Comparison of ENCODE assay signal across 38 cellular contexts in the genomic region with DNA sequence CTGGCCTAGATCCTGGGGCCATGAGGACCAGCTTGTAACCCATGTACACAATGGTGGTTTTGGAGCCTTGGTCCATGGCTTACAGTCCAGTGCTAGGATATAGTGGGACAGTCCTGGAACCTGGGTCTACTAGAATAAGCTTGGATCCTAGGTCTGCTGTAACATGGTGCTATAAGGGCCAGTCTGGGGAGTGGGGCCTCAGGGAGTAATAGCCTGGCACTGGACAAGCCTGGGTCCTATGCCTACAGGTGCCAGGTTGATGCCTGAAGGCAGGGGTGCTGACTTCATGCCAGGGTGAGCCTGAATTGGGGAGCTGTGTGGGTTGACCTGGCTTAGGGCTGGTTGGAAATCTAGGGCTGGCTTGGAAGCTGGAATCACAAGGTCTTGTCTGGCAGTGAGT.
"Had no signal": no experiment of that assay in that cellular context is flagged by ENCODE, and none has a peak within 500 bp of the region (broad histone marks: within the 10 kb centered on the region; RNA-seq: fewer than 3 reads in every experiment).

No MANE protein-coding gene starts in this region.

- H3K36me3 Mint-ChIP-seq: activated naive CD4-positive, alpha-beta T cell treated with anti-CD3 and anti-CD28 coated beads, Interleukin-2, amount 10 ng/mL, durations not matched to agents 7 days and 5 days; activated naive CD4-positive, alpha-beta T cell treated with anti-CD3 and anti-CD28 coated beads, Interleukin-2, amount 50 U/mL, for 24 hours; activated naive CD8-positive, alpha-beta T cell; activated naive CD8-positive, alpha-beta T cell treated with anti-CD3 and anti-CD28 coated beads for 36 hours; activated naive CD8-positive, alpha-beta T cell treated with anti-CD3 and anti-CD28 coated beads, Interleukin-2, amount 10 ng/mL, durations not matched to agents 7 days and 5 days; brain had no signal

- H3K4me3 ChIP-seq: adrenal gland, ascending aorta, body of pancreas, breast epithelium, cardiac muscle cell had no signal

- H3K27me3 ChIP-seq: adrenal gland, ascending aorta, body of pancreas, brain microvascular endothelial cell, breast epithelium, cardiac muscle cell had no signal

- H3K27ac ChIP-seq: adrenal gland, ascending aorta, body of pancreas, brain microvascular endothelial cell, breast epithelium, cardiac muscle cell had no signal

- H3K9me3 ChIP-seq: adrenal gland, ascending aorta, body of pancreas had no signal

- ATAC-seq: activated naive CD4-positive, alpha-beta T cell treated with anti-CD3 and anti-CD28 coated beads, Interleukin-2, amount 50 U/mL, for 72 hours; activated naive CD8-positive, alpha-beta T cell treated with anti-CD3 and anti-CD28 coated beads, Interleukin-2, amount 50 U/mL, for 24 hours; activated T-cell treated with anti-CD3 and anti-CD28 coated beads, Interleukin-2, amount 50 U/mL, for 4 hours; activated T-cell treated with anti-CD3 and anti-CD28 coated beads, Interleukin-2, amount 50 U/mL, for 72 hours; activated T-helper 17 cell treated with anti-CD3 and anti-CD28 coated beads, Interleukin-2, amount 50 U/mL, for 72 hours; body of pancreas had no signal

- H3K4me3 Mint-ChIP-seq: activated naive CD4-positive, alpha-beta T cell treated with anti-CD3 and anti-CD28 coated beads for 36 hours; activated naive CD4-positive, alpha-beta T cell treated with anti-CD3 and anti-CD28 coated beads, Interleukin-2, amount 10 ng/mL, durations not matched to agents 7 days and 5 days; activated naive CD4-positive, alpha-beta T cell treated with anti-CD3 and anti-CD28 coated beads, Interleukin-2, amount 50 U/mL, for 24 hours; activated naive CD8-positive, alpha-beta T cell; activated naive CD8-positive, alpha-beta T cell treated with anti-CD3 and anti-CD28 coated beads for 36 hours; activated naive CD8-positive, alpha-beta T cell treated with anti-CD3 and anti-CD28 coated beads, Interleukin-2, amount 10 ng/mL, durations not matched to agents 7 days and 5 days; activated naive CD8-positive, alpha-beta T cell treated with anti-CD3 and anti-CD28 coated beads, Interleukin-2, amount 50 U/mL, for 24 hours; activated T-cell treated with anti-CD3 and anti-CD28 coated beads, Interleukin-2, amount 50 U/mL, for 24 hours; activated T-cell treated with anti-CD3 and anti-CD28 coated beads, Interleukin-2, amount 50 U/mL, for 4 hours; activated T-cell treated with anti-CD3 and anti-CD28 coated beads, Interleukin-2, amount 50 U/mL, for 72 hours; activated T-helper 1 cell treated with anti-CD3 and anti-CD28 coated beads, Interleukin-12 subunit alpha, Interleukin-12 subunit beta, Interleukin-2, Interleukin-4 antibody, amounts not matched to agents 30 ng/mL and 10 ng/mL and 1 ng/mL, durations not matched to agents 14 hours and 24 hours and 36 hours; activated T-helper 17 cell treated with anti-CD3 and anti-CD28 coated beads, Interleukin-2, amount 50 U/mL, for 72 hours; brain; central memory CD8-positive, alpha-beta T cell had no signal

- H3K36me3 ChIP-seq: adrenal gland, ascending aorta, brain microvascular endothelial cell, breast epithelium, cardiac muscle cell had no signal

- H3K4me1 Mint-ChIP-seq: activated naive CD4-positive, alpha-beta T cell treated with anti-CD3 and anti-CD28 coated beads, Interleukin-2, amount 10 ng/mL, durations not matched to agents 7 days and 5 days; activated naive CD4-positive, alpha-beta T cell treated with anti-CD3 and anti-CD28 coated beads, Interleukin-2, amount 50 U/mL, for 24 hours; activated naive CD8-positive, alpha-beta T cell treated with anti-CD3 and anti-CD28 coated beads for 36 hours; activated naive CD8-positive, alpha-beta T cell treated with anti-CD3 and anti-CD28 coated beads, Interleukin-2, amount 10 ng/mL, durations not matched to agents 7 days and 5 days; activated naive CD8-positive, alpha-beta T cell treated with anti-CD3 and anti-CD28 coated beads, Interleukin-2, amount 50 U/mL, for 24 hours; activated T-helper 17 cell treated with anti-CD3 and anti-CD28 coated beads, Interleukin-2, amount 50 U/mL, for 72 hours; brain; central memory CD8-positive, alpha-beta T cell had no signal

- H3K27ac Mint-ChIP-seq: activated naive CD4-positive, alpha-beta T cell treated with anti-CD3 and anti-CD28 coated beads for 36 hours; activated naive CD4-positive, alpha-beta T cell treated with anti-CD3 and anti-CD28 coated beads, Interleukin-2, amount 10 ng/mL, durations not matched to agents 7 days and 5 days; activated naive CD4-positive, alpha-beta T cell treated with anti-CD3 and anti-CD28 coated beads, Interleukin-2, amount 50 U/mL, for 24 hours; activated naive CD4-positive, alpha-beta T cell treated with anti-CD3 and anti-CD28 coated beads, Interleukin-2, amount 50 U/mL, for 72 hours; activated naive CD8-positive, alpha-beta T cell; activated naive CD8-positive, alpha-beta T cell treated with anti-CD3 and anti-CD28 coated beads for 36 hours; activated naive CD8-positive, alpha-beta T cell treated with anti-CD3 and anti-CD28 coated beads, Interleukin-2, amount 10 ng/mL, durations not matched to agents 7 days and 5 days; activated naive CD8-positive, alpha-beta T cell treated with anti-CD3 and anti-CD28 coated beads, Interleukin-2, amount 50 U/mL, for 24 hours; activated T-cell treated with anti-CD3 and anti-CD28 coated beads, Interleukin-2, amount 50 U/mL, for 24 hours; activated T-cell treated with anti-CD3 and anti-CD28 coated beads, Interleukin-2, amount 50 U/mL, for 72 hours; activated T-helper 1 cell treated with anti-CD3 and anti-CD28 coated beads, Interleukin-12 subunit alpha, Interleukin-12 subunit beta, Interleukin-2, Interleukin-4 antibody, amounts not matched to agents 30 ng/mL and 10 ng/mL and 1 ng/mL, durations not matched to agents 14 hours and 24 hours and 36 hours; activated T-helper 17 cell treated with anti-CD3 and anti-CD28 coated beads, Interleukin-2, amount 50 U/mL, for 72 hours; activated T-helper 2 cell treated with anti-CD3 and anti-CD28 coated beads, Interferon-gamma antibody, Interleukin-2, Interleukin-4, amounts not matched to agents 10 μg/mL and 5 μg/mL and 100 μg/mL, durations not matched to agents 14 hours and 24 hours and 36 hours; brain had no signal

- H3K4me1 ChIP-seq: adrenal gland, ascending aorta, body of pancreas, breast epithelium had no signal

- DNase-seq: activated effector memory CD4-positive, alpha-beta T cell treated with anti-CD3 and anti-CD28 coated beads, Interleukin-2, amount 50 U/mL, for 16 hours; activated effector memory CD4-positive, alpha-beta T cell treated with Interleukin-2 at 50 U/mL for 16 hours; activated gamma-delta T cell; activated gamma-delta T cell treated with Interleukin-2 at 50 U/mL for 16 hours; activated naive CD4-positive, alpha-beta T cell; activated naive CD4-positive, alpha-beta T cell treated with anti-CD3 and anti-CD28 coated beads for 36 hours; activated naive CD4-positive, alpha-beta T cell treated with anti-CD3 and anti-CD28 coated beads, Interleukin-2, amount 10 ng/mL, durations not matched to agents 7 days and 5 days; activated naive CD4-positive, alpha-beta T cell treated with anti-CD3 and anti-CD28 coated beads, Interleukin-2, amount 50 U/mL, for 16 hours; activated naive CD4-positive, alpha-beta T cell treated with Interleukin-2 at 50 U/mL for 16 hours; activated naive CD8-positive, alpha-beta T cell treated with anti-CD3 and anti-CD28 coated beads for 36 hours; activated naive CD8-positive, alpha-beta T cell treated with anti-CD3 and anti-CD28 coated beads, Interleukin-2, amount 10 ng/mL, durations not matched to agents 7 days and 5 days; activated naive CD8-positive, alpha-beta T cell treated with anti-CD3 and anti-CD28 coated beads, Interleukin-2, amount 50 U/mL, for 24 hours; activated T-cell treated with anti-CD3 and anti-CD28 coated beads for 4 hours; activated T-cell treated with anti-CD3 and anti-CD28 coated beads, Interleukin-2, amount 50 U/mL, for 1 hour; activated T-cell treated with anti-CD3 and anti-CD28 coated beads, Interleukin-2, amount 50 U/mL, for 24 hours; activated T-cell treated with anti-CD3 and anti-CD28 coated beads, Interleukin-2, amount 50 U/mL, for 4 hours; activated T-cell treated with anti-CD3 and anti-CD28 coated beads, Interleukin-2, amount 50 U/mL, for 48 hours; activated T-cell treated with anti-CD3 and anti-CD28 coated beads, Interleukin-2, amount 50 U/mL, for 72 hours; adrenal gland; amniotic stem cell; amygdala; anterior cingulate cortex; body of pancreas; brain microvascular endothelial cell; caudate nucleus; central memory CD4-positive, alpha-beta T cell; cerebellar nuclear complex had no signal

- H3K27me3 Mint-ChIP-seq: activated naive CD4-positive, alpha-beta T cell treated with anti-CD3 and anti-CD28 coated beads, Interleukin-2, amount 10 ng/mL, durations not matched to agents 7 days and 5 days; activated naive CD4-positive, alpha-beta T cell treated with anti-CD3 and anti-CD28 coated beads, Interleukin-2, amount 50 U/mL, for 24 hours; activated naive CD8-positive, alpha-beta T cell; activated naive CD8-positive, alpha-beta T cell treated with anti-CD3 and anti-CD28 coated beads for 36 hours; activated naive CD8-positive, alpha-beta T cell treated with anti-CD3 and anti-CD28 coated beads, Interleukin-2, amount 10 ng/mL, durations not matched to agents 7 days and 5 days; activated naive CD8-positive, alpha-beta T cell treated with anti-CD3 and anti-CD28 coated beads, Interleukin-2, amount 50 U/mL, for 24 hours; activated T-cell treated with anti-CD3 and anti-CD28 coated beads, Interleukin-2, amount 50 U/mL, for 24 hours; activated T-helper 17 cell treated with anti-CD3 and anti-CD28 coated beads, Interleukin-2, amount 50 U/mL, for 72 hours; brain; central memory CD8-positive, alpha-beta T cell had no signal
